22 cellular contexts compared by ENCODE assay signal in the genomic region with DNA sequence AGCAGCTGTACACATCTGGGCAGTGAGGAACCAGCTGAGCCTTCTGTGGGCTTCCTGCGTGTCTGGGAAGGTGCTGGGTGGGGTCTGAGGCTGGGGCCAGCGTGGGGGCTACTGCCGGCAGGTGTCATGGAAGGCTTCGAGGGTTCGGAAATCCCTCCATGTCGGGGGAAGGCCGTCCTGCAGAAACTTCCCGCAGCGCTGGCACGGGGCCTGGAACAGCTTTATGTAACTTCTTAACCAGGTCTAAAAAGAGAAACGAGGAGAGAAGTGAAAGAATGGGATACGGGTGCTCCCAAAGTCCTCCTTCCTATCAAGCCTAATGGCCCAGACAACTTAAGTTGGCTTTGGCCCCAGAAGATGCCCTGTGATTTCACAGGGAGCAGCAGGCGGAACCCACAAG.
A peak's percentile ranks its signal among the peaks of the same experiment; 100 is the strongest.
DNase-seq lines count a peak whose midpoint lies in the region; ATAC-seq and TF ChIP-seq lines count a peak whose summit lies in the region.
"Had no signal": no experiment of that assay in that cellular context is flagged by ENCODE, and none has a peak within 500 bp of the region (broad histone marks: within the 10 kb centered on the region; RNA-seq: fewer than 3 reads in every experiment).

No MANE protein-coding gene starts in this region.

- H3K4me1 ChIP-seq in BLaER1 treated with 17β-estradiol and CSF1 and Interleukin-3, amounts not matched to agents 10 nM and 100 nM, result peaks cover 26 to 65% (median 63%) of the 10 kb centered on the region in 10 experiments
- H3K4me1 ChIP-seq in neural progenitor cell, result no peaks in the 10 kb centered on the region
- H3K4me1 ChIP-seq in SK-N-SH (ENCODE audit: control insufficient read depth in 1 of 2, insufficient read depth in 2 of 2, low read depth in 1 of 2, low read length in 1 of 2), result peaks cover 0 to 4% of the 10 kb centered on the region in 2 experiments; a peak in 1 of 4 replicates

- H3F3A ChIP-seq in neural progenitor cell (ENCODE audit: low read depth) (no peaks in the 10 kb centered on the region), SK-N-SH (replicated peaks; ENCODE audit: insufficient read depth) (no peaks in the 10 kb centered on the region)

- TF ChIP-seq RAD21 in SK-N-SH (IDR thresholded peaks at IDR 0.05; ENCODE audit: low read length), result no peak

- peaks cover 28% of the 10 kb centered on the region for H3K4me1 Mint-ChIP-seq in neural progenitor cell
- H3K4me1 Mint-ChIP-seq: CD14-positive monocyte; CD4-positive, alpha-beta memory T cell; CD4-positive, CD25-positive, alpha-beta regulatory T cell; CD8-positive, alpha-beta memory T cell had no signal

- 94% methylated on average over 13 of the region's 13 CpGs for WGBS in SK-N-SH (ENCODE audit: low lambda C conversion rate)

- peaks cover 15% of the 10 kb centered on the region for H3K36me3 Mint-ChIP-seq in neural progenitor cell

- H3K27ac Mint-ChIP-seq in neural progenitor cell, result peak overlapping the region; percentile 42
- H3K27ac Mint-ChIP-seq: CD4-positive, alpha-beta memory T cell; CD4-positive, CD25-positive, alpha-beta regulatory T cell had no signal

- H3K36me3 ChIP-seq in BLaER1 treated with 17β-estradiol and CSF1 and Interleukin-3, amounts not matched to agents 10 nM and 100 nM, result peaks cover 8 to 19% (median 14%) of the 10 kb centered on the region in 11 experiments; a peak in 15 of 22 replicates
- H3K36me3 ChIP-seq in neural progenitor cell (no peaks in the 10 kb centered on the region), SK-N-SH (replicated peaks in 1 of 2; ENCODE audit: control insufficient read depth in 1 of 2, insufficient read depth in 2 of 2, low read length in 1 of 2) (peaks cover 0 to 14% of the 10 kb centered on the region in 2 experiments)
- H3K36me3 ChIP-seq: BE2C had no signal

- H2AFZ ChIP-seq in neural progenitor cell (replicated peaks) (no peak overlapping the region), SK-N-SH (ENCODE audit: low read depth) (no peak overlapping the region)

- no peak for TF ChIP-seq EP300 in SK-N-SH (IDR thresholded peaks at IDR 0.05; ENCODE audit: borderline replicate concordance in 1 of 2, low read depth in 1 of 2, low read length in 1 of 2)

- H3K9me3 ChIP-seq in BLaER1 treated with 17β-estradiol and CSF1 and Interleukin-3, amounts not matched to agents 10 nM and 100 nM (replicated peaks in 1 of 11), result no peaks in the 10 kb centered on the region
- H3K9me3 ChIP-seq in neural progenitor cell (ENCODE audit: low read depth) (no peaks in the 10 kb centered on the region), SK-N-SH (no peaks in the 10 kb centered on the region)
- H3K9me3 ChIP-seq: BE2C had no signal

- H3K4me2 ChIP-seq in BLaER1 treated with 17β-estradiol and CSF1 and Interleukin-3, amounts not matched to agents 10 nM and 100 nM, result peak overlapping the region; percentile 38 to 96 (median 74)
- H3K4me2 ChIP-seq in neural progenitor cell (no peak overlapping the region), SK-N-SH (no peak overlapping the region)

- CTCF ChIA-PET in SK-N-SH (lab: Yijun Ruan, JAX), result no interaction called here

- TF ChIP-seq CTCF in neural progenitor cell (IDR thresholded peaks at IDR 0.05) (no peak), SK-N-SH (IDR thresholded peaks at IDR 0.05) (no peak), omental fat pad (IDR thresholded peaks at IDR 0.05) (no peak)

- peaks cover 0 to 17% (median 0%) of the 10 kb centered on the region in 11 experiments; a peak in 2 of 22 replicates for H4K20me1 ChIP-seq in BLaER1 treated with 17β-estradiol and CSF1 and Interleukin-3, amounts not matched to agents 10 nM and 100 nM
- H4K20me1 ChIP-seq in neural progenitor cell (ENCODE audit: low read depth) (no peaks in the 10 kb centered on the region), SK-N-SH (ENCODE audit: insufficient read depth) (no peaks in the 10 kb centered on the region)

- peaks cover 6% of the 10 kb centered on the region for H3K27me3 Mint-ChIP-seq in neural progenitor cell (ENCODE audit: insufficient read depth, low read depth)
- H3K27me3 Mint-ChIP-seq: CD4-positive, alpha-beta memory T cell; CD4-positive, CD25-positive, alpha-beta regulatory T cell had no signal

- H3K79me2 ChIP-seq in neural progenitor cell (ENCODE audit: low read depth) (no peaks in the 10 kb centered on the region), SK-N-SH (ENCODE audit: insufficient read depth) (no peaks in the 10 kb centered on the region)

- no peaks in the 10 kb centered on the region for H3K9me3 Mint-ChIP-seq in neural progenitor cell
- H3K9me3 Mint-ChIP-seq: CD14-positive monocyte; CD4-positive, CD25-positive, alpha-beta regulatory T cell; CD8-positive, alpha-beta memory T cell had no signal

- no peaks in the 10 kb centered on the region for H3K27me3 ChIP-seq in BLaER1 treated with 17β-estradiol and CSF1 and Interleukin-3, amounts not matched to agents 10 nM and 100 nM
- H3K27me3 ChIP-seq in neural progenitor cell, result no peaks in the 10 kb centered on the region
- no peaks in the 10 kb centered on the region for H3K27me3 ChIP-seq in SK-N-SH (ENCODE audit: insufficient read depth)
- H3K27me3 ChIP-seq: BE2C had no signal

- POLR2A ChIA-PET in SK-N-SH (lab: Yijun Ruan, JAX), result no interaction called here

- ATAC-seq in HG03039 (IDR thresholded peaks at IDR 0.05; ENCODE audit: unreplicated experiment) (no peak), omental fat pad (ENCODE audit: low FRiP score) (no peak)
- ATAC-seq: GM12878 had no signal

- H3K27ac ChIP-seq in BLaER1 treated with 17β-estradiol and CSF1 and Interleukin-3, amounts not matched to agents 10 nM and 100 nM, result peak overlapping the region in 5 of 11 experiments; percentile 10 to 72 (median 69); a peak in 7 of 22 replicates
- H3K27ac ChIP-seq in neural progenitor cell, result no peak overlapping the region
- H3K27ac ChIP-seq in SK-N-SH (ENCODE audit: low read depth in 2 of 2, low read length in 1 of 2), result no peak overlapping the region

- H3K4me3 ChIP-seq in BLaER1 treated with 17β-estradiol and CSF1 and Interleukin-3, amounts not matched to agents 10 nM and 100 nM, result no peak overlapping the region; a peak in 2 of 20 replicates
- H3K4me3 ChIP-seq in neural progenitor cell (no peak overlapping the region), SK-N-SH (ENCODE audit: low read depth in 2 of 2, low read length in 1 of 2) (no peak overlapping the region)
- H3K4me3 ChIP-seq: GM12878 had no signal

- DNase-seq in neural progenitor cell (ENCODE audit: low spot score) (no peak), SK-N-SH (no peak), omental fat pad (ENCODE audit: low spot score) (no peak)
- DNase-seq: 8988T; ACHN; BE2C; C1 segment of cervical spinal cord; CD4-positive, alpha-beta memory T cell; CD4-positive, CD25-positive, alpha-beta regulatory T cell; CD8-positive, alpha-beta memory T cell; COR-L47; DMS 273 treated with DMSO at 0.1 percent for 48 hours; DMS153; DMS53; DMS79; DND-41; EL; GDM1 had no signal

- H3K9me2 ChIP-seq in SK-N-SH, result no peaks in the 10 kb centered on the region

- H3K9ac ChIP-seq in BLaER1 treated with 17β-estradiol and CSF1 and Interleukin-3, amounts not matched to agents 10 nM and 100 nM, result peak overlapping the region in 1 of 11 experiments; percentile 10; a peak in 1 of 22 replicates
- H3K9ac ChIP-seq in neural progenitor cell, result no peak overlapping the region
- no peak overlapping the region for H3K9ac ChIP-seq in SK-N-SH

- no peak overlapping the region for H3K4me3 Mint-ChIP-seq in neural progenitor cell
- H3K4me3 Mint-ChIP-seq: CD14-positive monocyte; CD4-positive, alpha-beta memory T cell; CD4-positive, CD25-positive, alpha-beta regulatory T cell; CD8-positive, alpha-beta memory T cell had no signal

TF ChIP-seq in SK-N-SH, 30 proteins besides CTCF, POLR2A, EP300 and RAD21:
- no peak for TF ChIP-seq FOXJ3 (CRISPR knock-in tag; IDR thresholded peaks at IDR 0.05)
TF ChIP-seq in SK-N-SH: peak in this region for 0.

Comparison
In these comparisons a context has a peak if more than half of its experiments do, and no peak if none do; other contexts are left out.
1. H3K4me2 ChIP-seq: peak in BLaER1 treated with 17β-estradiol and CSF1 and Interleukin-3, amounts not matched to agents 10 nM and 100 nM (11 of 11); none in neural progenitor cell (single experiment) and SK-N-SH (single experiment).